ENCODE assay signal across 2 cellular contexts in genomic region chr19:35103614-35104013, GRCh38.
TF ChIP-seq lines count a peak whose summit lies in the region.

No MANE protein-coding gene starts in this region.

TF ChIP-seq in HEK293, 187 proteins besides CTCF, POLR2A, EP300 and RAD21:
- TF ChIP-seq ZNF121 (tag by site-specific recombination; IDR thresholded peaks at IDR 0.05), result peak; percentile 90

TF ChIP-seq in K562, 482 proteins besides CTCF, POLR2A, EP300 and RAD21:
- peak; percentile 83 for TF ChIP-seq ZNF121 (CRISPR knock-in tag; conservative IDR thresholded peaks at IDR 0.05)
- TF ChIP-seq BCOR (IDR thresholded peaks at IDR 0.05), result 0 out of 2 replicates have a peak, but pooled peaks have one; percentile 40
